In the genomic region with DNA sequence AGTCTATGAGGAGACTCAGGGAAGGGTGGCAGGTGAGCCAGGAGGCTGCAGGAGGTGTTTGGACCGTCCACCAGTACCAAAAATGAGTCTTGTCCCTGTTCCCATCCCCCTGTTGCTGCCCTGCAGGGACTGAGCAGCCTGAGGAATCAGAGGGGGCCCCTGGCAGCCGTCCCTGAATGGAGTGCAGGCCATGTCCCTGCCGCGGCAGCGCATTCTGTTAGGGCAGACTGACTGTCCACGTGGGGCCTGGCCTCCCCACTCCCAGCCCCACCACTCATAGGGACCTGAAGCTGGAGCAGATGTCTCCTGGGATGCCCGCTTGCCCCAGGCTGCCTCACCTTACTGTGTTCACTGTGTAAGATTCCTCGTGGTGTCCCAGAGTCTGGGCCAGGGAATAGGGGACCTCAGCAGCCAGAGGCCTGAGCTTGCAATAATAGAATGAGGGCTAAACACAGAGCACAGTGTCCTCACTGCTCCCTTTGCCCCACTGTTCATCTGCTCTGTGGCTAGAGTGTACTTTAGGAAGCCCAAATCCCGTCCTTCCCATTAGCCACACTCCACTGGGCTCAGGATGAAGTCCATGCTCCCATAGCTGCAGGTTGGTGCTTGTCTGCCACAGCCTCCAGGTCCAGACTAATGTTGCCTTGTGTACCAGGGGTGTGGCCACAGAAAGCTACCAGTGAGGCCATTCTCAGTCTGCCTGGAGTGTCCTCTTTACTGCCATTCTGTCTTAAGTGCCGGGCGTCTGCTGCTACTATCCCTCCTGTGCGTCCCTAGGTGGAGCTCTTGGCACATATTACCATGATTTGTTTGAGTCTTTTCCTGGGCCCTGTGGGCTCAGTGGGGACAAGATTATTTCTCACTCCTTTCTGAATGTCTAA, we compare ENCODE assay signal across 8 cellular contexts.
DNase-seq lines count a peak whose midpoint lies in the region; ATAC-seq, FAIRE-seq and TF ChIP-seq lines count a peak whose summit lies in the region.

No MANE protein-coding gene starts in this region.

- no peak for ATAC-seq in body of pancreas
- no peak for ATAC-seq in GM21367 (IDR thresholded peaks at IDR 0.05; ENCODE audit: unreplicated experiment)

- no peak for FAIRE-seq in D721Med (lab: Jason Lieb, UNC)

- DNase-seq in D721Med (ENCODE audit: insufficient read length, low spot score), result peak; percentile 57
- peak; percentile 31 for DNase-seq in HS-27A (ENCODE audit: low read depth)
- peak; percentile 65 for DNase-seq in NCI-H69 (lab: John Stamatoyannopoulos, UW)
- DNase-seq in body of pancreas, result peak in 3 of 4 donors; percentile 28 to 36 (median 33)
- DNase-seq in kidney glomerular epithelial cell (lab: John Stamatoyannopoulos, UW), result peak; percentile 47
- no peak for DNase-seq in activated gamma-delta T cell treated with Interleukin-2 at 50 U/mL for 16 hours
- no peak for DNase-seq in T-helper 9 cell

- no peaks in the 10 kb centered on the region for H3K27me3 ChIP-seq in body of pancreas

- 83 to 92% methylated on average over 11 to 12 of the region's 12 CpGs for WGBS in body of pancreas, 2 donors

- TF ChIP-seq CTCF in D721Med (IDR thresholded peaks at IDR 0.05; ENCODE audit: insufficient read depth, missing control alignments), result peak; percentile 64
- peak in 4 of 7 experiments; percentile 22 to 36 (median 31) for TF ChIP-seq CTCF in body of pancreas (IDR thresholded peaks at IDR 0.05)

- no peak for TF ChIP-seq POLR2A in body of pancreas (IDR thresholded peaks at IDR 0.05)

- H3K36me3 ChIP-seq in body of pancreas (replicated peaks in 1 of 2; ENCODE audit: insufficient read depth in 1 of 2, low read depth in 2 of 2), result peaks cover 5 to 15% of the 10 kb centered on the region in 2 donors

- H3K9me3 ChIP-seq in body of pancreas, result no peaks in the 10 kb centered on the region

- intact Hi-C loops in body of pancreas (cut with DNase I), result no loop called here

- no peak overlapping the region for H3K27ac ChIP-seq in body of pancreas

- H3K4me1 ChIP-seq in body of pancreas, result no peaks in the 10 kb centered on the region

- no peak overlapping the region for H3K4me3 ChIP-seq in body of pancreas

Comparison
In these comparisons a context has a peak if more than half of its experiments do, and no peak if none do; other contexts are left out.
1. DNase-seq: peak in D721Med (single experiment), HS-27A (single experiment), NCI-H69 (single experiment), body of pancreas (3 of 4) and kidney glomerular epithelial cell (single experiment); none in activated gamma-delta T cell treated with Interleukin-2 at 50 U/mL for 16 hours (single experiment) and T-helper 9 cell (single experiment).